In the genomic region with DNA sequence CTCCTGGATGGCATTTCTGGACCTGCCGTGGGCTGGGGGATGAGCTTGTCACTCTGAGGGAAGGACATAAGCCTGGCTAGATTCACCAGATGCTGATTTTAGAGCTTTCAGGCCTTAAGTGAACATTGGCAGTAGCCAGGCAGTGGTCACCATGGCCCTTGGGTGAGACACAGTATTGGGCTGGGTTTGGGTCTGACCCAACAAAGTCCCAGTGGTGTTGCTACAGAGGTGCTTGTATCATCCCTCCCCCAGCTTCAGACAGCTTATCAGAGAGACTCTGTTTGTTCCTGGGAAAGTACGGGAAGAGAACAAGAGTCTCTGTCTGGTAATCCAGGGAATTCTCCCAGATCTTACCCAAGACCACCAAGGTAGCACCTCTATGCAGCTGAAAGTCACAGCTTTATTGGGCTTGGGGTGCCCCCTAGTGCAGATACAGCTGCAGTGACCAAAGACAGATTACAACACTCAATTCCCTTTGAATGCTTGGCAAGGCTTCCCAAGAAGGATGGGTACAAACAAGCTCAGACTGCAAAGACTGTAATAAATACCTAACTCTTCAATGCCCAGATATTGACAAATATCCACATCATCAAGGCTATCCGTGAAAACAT, we compare ENCODE assay signal across 8 cellular contexts. TPM values are rescaled to one million over a fixed set of nuclear protein-coding genes. Genes with fewer than 3 reads are reported as not detected.
DNase-seq lines count a peak whose midpoint lies in the region; ATAC-seq and TF ChIP-seq lines count a peak whose summit lies in the region.

No MANE protein-coding gene starts in this region.

- H3K4me1 ChIP-seq in body of pancreas: no peaks in the 10 kb centered on the region

- ATAC-seq in body of pancreas (peak; percentile 53), left colon (peak; percentile 71), HG03045 (IDR thresholded peaks at IDR 0.05; ENCODE audit: unreplicated experiment) (no peak)

- TF ChIP-seq CTCF in body of pancreas (IDR thresholded peaks at IDR 0.05): peak; percentile 19 to 78 (median 66)

- in situ Hi-C loops in Caki2 (cut with HindIII; ENCODE audit: low pct_unique_long_range_greater_than_20kb, low sequenced_read_pairs): no loop called here

- no peaks in the 10 kb centered on the region for H3K27me3 ChIP-seq in body of pancreas

- intact Hi-C loops in body of pancreas (cut with DNase I) (no loop called here), left colon (cut with DNase I, micrococcal nuclease) (no loop called here)

- no peak overlapping the region for H3K27ac ChIP-seq in body of pancreas

- H3K4me3 ChIP-seq in body of pancreas: no peak overlapping the region

- H3K36me3 ChIP-seq in body of pancreas (replicated peaks in 1 of 2; ENCODE audit: insufficient read depth in 1 of 2, low read depth in 2 of 2): no peaks in the 10 kb centered on the region

- 51 to 59% methylated on average over 3 of the region's 3 CpGs for WGBS in body of pancreas, 2 donors

- no peaks in the 10 kb centered on the region for H3K9me3 ChIP-seq in body of pancreas

- TF ChIP-seq POLR2A in body of pancreas (IDR thresholded peaks at IDR 0.05): no peak

- DNase-seq in Caki2 (ENCODE audit: low read depth) (peak; percentile 16), HUDEP-2 (lab: John Stamatoyannopoulos, UW; ENCODE audit: unreplicated experiment in 76 of 76) (peak in 47 of 76 experiments; percentile 4 to 65 (median 27)), SHP77 treated with DMSO at 0.1 percent for 48 hours (lab: John Stamatoyannopoulos, UW) (peak; percentile 23), body of pancreas (peak; percentile 25 to 60 (median 44)), left colon (peak in 1 of 2 donors; percentile 35), GM19240 (ENCODE audit: insufficient read length, low spot score) (no peak), GM19238 (ENCODE audit: insufficient read length, low spot score) (no peak)

RNA-seq across cellular contexts. Expression of a gene that starts 9.8 kb away (rescaled TPM):
- total RNA-seq in Caki2 (2014; rRNA removed; shearing (Covaris generic); ENCODE audit: low replicate concordance): 50.7 and 60.7 TPM in 2 replicates
- total RNA-seq in body of pancreas (10 to 100 TPM in 1 of 2 donors, 1 to 10 TPM in 1; 7.5 to 22.1 TPM), left colon (10 to 100 TPM; 11.9 to 16.3 TPM)

RNA-seq across cellular contexts. Expression of a gene that starts 19.9 kb away (rescaled TPM):
- 10.3 and 12.7 TPM in 2 replicates for total RNA-seq in Caki2 (2014; rRNA removed; shearing (Covaris generic); ENCODE audit: low replicate concordance)
- total RNA-seq in body of pancreas (10 to 100 TPM in 1 of 2 donors, 1 to 10 TPM in 1; 8.6 to 33.0 TPM), left colon (10 to 100 TPM in 1 of 2 donors, 1 to 10 TPM in 1; 7.3 to 10.5 TPM)

Comparison
In these comparisons a context has a peak if more than half of its experiments do, and no peak if none do; other contexts are left out.
1. DNase-seq: peak in Caki2 (single experiment), HUDEP-2 (47 of 76), SHP77 treated with DMSO at 0.1 percent for 48 hours (single experiment) and body of pancreas (4 of 4); none in GM19240 (single experiment) and GM19238 (single experiment).